32 cellular contexts compared by ENCODE assay signal in genomic region chr15:90942354-90943120, GRCh38.
"Had no signal": no experiment of that assay in that cellular context is flagged by ENCODE, and none has a peak within 500 bp of the region (broad histone marks: within the 10 kb centered on the region; RNA-seq: fewer than 3 reads in every experiment).

No MANE protein-coding gene starts in this region.

- ATAC-seq: naive thymus-derived CD8-positive, alpha-beta T cell; natural killer cell treated with Interleukin-12 subunit alpha and Interleukin-12 subunit beta and Interleukin-15 and Interleukin-18, amount 100 ng/mL, for 72 hours; psoas muscle; right cardiac atrium; right lobe of liver; stimulated activated memory B cell treated with anti-CD40 and anti-IgM and Interleukin-4, amounts not matched to agents 10 μg/mL and 1 μg/mL and 100 μg/mL, for 72 hours; stimulated activated naive CD8-positive, alpha-beta T cell treated with anti-CD3 and anti-CD28 coated beads, Interleukin-15, amount 100 ng/mL, for 72 hours; stimulated activated naive CD8-positive, alpha-beta T cell treated with anti-CD3 and anti-CD28 coated beads, Interleukin-15, Interleukin-2, amounts not matched to agents 100 U/mL and 50 U/mL, for 24 hours; upper lobe of right lung had no signal

- H3K4me3 ChIP-seq: ovary, psoas muscle, right lobe of liver, skin epidermis, smooth muscle cell, spleen, suprapubic skin, testis, tibial artery, transverse colon, upper lobe of right lung, uterus had no signal

- H3K4me1 ChIP-seq: parathyroid adenoma, psoas muscle, right lobe of liver, suprapubic skin, testis, tibial artery, transverse colon, upper lobe of right lung had no signal

- H3K27me3 ChIP-seq: neutrophil, ovary, right lobe of liver, spleen, suprapubic skin, testis, tibial artery, transverse colon, upper lobe of right lung, uterus had no signal

- H3K4me1 Mint-ChIP-seq: neural crest cell; stimulated activated memory B cell treated with anti-CD40 and anti-IgM and Interleukin-4, amounts not matched to agents 10 μg/mL and 1 μg/mL and 100 μg/mL, for 72 hours; stimulated activated naive CD8-positive, alpha-beta T cell treated with anti-CD3 and anti-CD28 coated beads, Interleukin-15, amount 100 ng/mL, for 72 hours had no signal

- H3K27ac Mint-ChIP-seq: naive thymus-derived CD8-positive, alpha-beta T cell; natural killer cell treated with Interleukin-12 subunit alpha and Interleukin-12 subunit beta and Interleukin-15 and Interleukin-18, amount 100 ng/mL, for 72 hours; nephron progenitor cell; progenitor cell of endocrine pancreas; stimulated activated memory B cell treated with anti-CD40 and anti-IgM and Interleukin-4, amounts not matched to agents 10 μg/mL and 1 μg/mL and 100 μg/mL, for 72 hours; type B pancreatic cell had no signal

- H3K9me3 ChIP-seq: neutrophil, ovary, psoas muscle, right lobe of liver, spleen, suprapubic skin, testis, tibial artery, transverse colon, upper lobe of right lung, uterus had no signal

- H3K36me3 ChIP-seq: uterus had no signal

- DNase-seq: naive thymus-derived CD8-positive, alpha-beta T cell; nephron progenitor cell; nucleus accumbens; ovary; psoas muscle; spleen; stimulated activated CD4-positive, alpha-beta T cell treated with anti-CD3 and anti-CD28 coated beads, Interleukin-12 subunit alpha, Interleukin-12 subunit beta, amount 100 ng/mL, for 4 hours; stimulated activated CD4-positive, alpha-beta T cell treated with anti-CD3 and anti-CD28 coated beads, Interleukin-1b, Interleukin-23, amount 100 ng/mL, for 48 hours; stimulated activated CD4-positive, alpha-beta T cell treated with anti-CD3 and anti-CD28 coated beads, Interleukin-4, amount 100 ng/mL, for 1 hour; stimulated activated CD4-positive, alpha-beta T cell treated with anti-CD3 and anti-CD28 coated beads, Interleukin-4, amount 100 ng/mL, for 4 hours; stimulated activated CD8-positive, alpha-beta memory T cell treated with anti-CD3 and anti-CD28 coated beads, Interleukin-4, amount 100 ng/mL, for 48 hours; stimulated activated naive CD4-positive, alpha-beta T cell; stimulated activated naive CD8-positive, alpha-beta T cell treated with anti-CD3 and anti-CD28 coated beads, Interleukin-15, amount 100 ng/mL, for 72 hours; stimulated activated naive CD8-positive, alpha-beta T cell treated with anti-CD3 and anti-CD28 coated beads, Interleukin-15, Interleukin-2, amounts not matched to agents 100 U/mL and 50 U/mL, for 24 hours; substantia nigra; testis; tibial artery; transverse colon; upper lobe of right lung; uterus had no signal

- H3K27ac ChIP-seq: neutrophil, ovary, parathyroid adenoma, psoas muscle, right lobe of liver, skin epidermis, spleen, suprapubic skin, testis, tibial artery, transverse colon, upper lobe of right lung, uterus had no signal

- H3K4me3 Mint-ChIP-seq: naive thymus-derived CD8-positive, alpha-beta T cell; natural killer cell treated with Interleukin-12 subunit alpha and Interleukin-12 subunit beta and Interleukin-15 and Interleukin-18, amount 100 ng/mL, for 72 hours; nephron progenitor cell; neural crest cell; stimulated activated memory B cell treated with anti-CD40 and anti-IgM and Interleukin-4, amounts not matched to agents 10 μg/mL and 1 μg/mL and 100 μg/mL, for 72 hours; stimulated activated naive CD8-positive, alpha-beta T cell treated with anti-CD3 and anti-CD28 coated beads, Interleukin-15, amount 100 ng/mL, for 72 hours; type B pancreatic cell had no signal

- H3K9me3 Mint-ChIP-seq: naive thymus-derived CD8-positive, alpha-beta T cell; natural killer cell treated with Interleukin-12 subunit alpha and Interleukin-12 subunit beta and Interleukin-15 and Interleukin-18, amount 100 ng/mL, for 72 hours; nephron progenitor cell; neural crest cell; stimulated activated memory B cell treated with anti-CD40 and anti-IgM and Interleukin-4, amounts not matched to agents 10 μg/mL and 1 μg/mL and 100 μg/mL, for 72 hours; stimulated activated naive CD8-positive, alpha-beta T cell treated with anti-CD3 and anti-CD28 coated beads, Interleukin-15, amount 100 ng/mL, for 72 hours; type B pancreatic cell had no signal

- H3K9ac ChIP-seq: parathyroid adenoma had no signal

- H3K36me3 Mint-ChIP-seq: type B pancreatic cell had no signal

- H3K27me3 Mint-ChIP-seq: naive thymus-derived CD8-positive, alpha-beta T cell; natural killer cell treated with Interleukin-12 subunit alpha and Interleukin-12 subunit beta and Interleukin-15 and Interleukin-18, amount 100 ng/mL, for 72 hours; progenitor cell of endocrine pancreas; stimulated activated memory B cell treated with anti-CD40 and anti-IgM and Interleukin-4, amounts not matched to agents 10 μg/mL and 1 μg/mL and 100 μg/mL, for 72 hours; stimulated activated naive CD8-positive, alpha-beta T cell treated with anti-CD3 and anti-CD28 coated beads, Interleukin-15, amount 100 ng/mL, for 72 hours; type B pancreatic cell had no signal

- H3K4me2 ChIP-seq: smooth muscle cell had no signal

- H2AFZ ChIP-seq: parathyroid adenoma had no signal
